In the genomic region with DNA sequence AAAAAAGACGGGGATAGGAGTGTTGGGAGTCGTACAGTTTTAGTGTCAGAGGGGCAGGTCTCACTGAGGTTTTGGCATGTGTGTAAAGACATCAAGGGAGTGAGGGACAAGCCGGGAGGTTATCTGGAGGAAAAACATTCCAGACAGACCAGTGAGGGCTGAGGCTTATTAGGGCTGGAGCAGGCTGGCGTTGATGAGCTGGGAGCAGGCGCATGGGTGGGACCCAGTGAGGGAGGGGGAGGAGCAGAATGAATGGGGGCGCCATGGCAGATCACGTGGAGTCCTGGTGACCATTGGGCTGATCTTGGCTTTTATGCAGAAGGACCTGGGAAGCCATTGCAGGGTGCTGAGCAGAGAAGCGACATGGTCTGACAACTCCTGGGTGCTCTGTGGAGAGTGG, we compare ENCODE assay signal across 27 cellular contexts.
DNase-seq lines count a peak whose midpoint lies in the region; ATAC-seq and TF ChIP-seq lines count a peak whose summit lies in the region.
"Had no signal": no experiment of that assay in that cellular context is flagged by ENCODE, and none has a peak within 500 bp of the region (broad histone marks: within the 10 kb centered on the region; RNA-seq: fewer than 3 reads in every experiment).

No MANE protein-coding gene starts in this region.

- peaks cover 0 to 10% of the 10 kb centered on the region in 2 donors for H3K4me1 ChIP-seq in neuronal stem cell (ENCODE audit: control insufficient read depth in 2 of 2, insufficient read depth in 1 of 2, low read depth in 1 of 2, low read length in 2 of 2)
- peaks cover 8% of the 10 kb centered on the region for H3K4me1 ChIP-seq in body of pancreas
- H3K4me1 ChIP-seq: Caco-2 had no signal

- H3K9me3 ChIP-seq in neuronal stem cell (replicated peaks in 1 of 2; ENCODE audit: control insufficient read depth in 2 of 2, insufficient read depth in 1 of 2, low read depth in 1 of 2, low read length in 2 of 2) (no peaks in the 10 kb centered on the region), body of pancreas (no peaks in the 10 kb centered on the region)
- H3K9me3 ChIP-seq: Caco-2, esophagus squamous epithelium, testis had no signal

- H4K91ac ChIP-seq in neuronal stem cell (ENCODE audit: low read depth, low read length, poor library complexity) = no peak overlapping the region

- TF ChIP-seq POLR2A in body of pancreas (IDR thresholded peaks at IDR 0.05) = no peak

- H2AK5ac ChIP-seq in neuronal stem cell (ENCODE audit: low read depth, low read length) = no peak overlapping the region

- H2BK5ac ChIP-seq in neuronal stem cell (ENCODE audit: low read length) = no peak overlapping the region

- H2BK120ac ChIP-seq in neuronal stem cell (ENCODE audit: low read depth, low read length) = no peak overlapping the region

- no peak overlapping the region for H4K8ac ChIP-seq in neuronal stem cell (ENCODE audit: low read depth, low read length)

- H3K4me3 ChIP-seq in fibroblast of the aortic adventitia (ENCODE audit: low read depth, low read length) (no peak overlapping the region), neuronal stem cell (ENCODE audit: low read length in 2 of 2) (no peak overlapping the region), body of pancreas (no peak overlapping the region)
- H3K4me3 ChIP-seq: esophagus squamous epithelium, testis had no signal

- no peak overlapping the region for H3K18ac ChIP-seq in neuronal stem cell (ENCODE audit: low read length)

- H2BK15ac ChIP-seq in neuronal stem cell (ENCODE audit: low read length) = no peak overlapping the region

- no CpG with 5 or more reads among the region's 8 CpGs for WGBS in neuronal stem cell (ENCODE audit: extremely low coverage in 2 of 2, insufficient read length in 2 of 2, insufficient replicate concordance in 1 of 2), 2 donors
- WGBS in body of pancreas, 2 donors = 49 to 69% methylated on average over 8 of the region's 8 CpGs

- no peak overlapping the region for H3K4ac ChIP-seq in neuronal stem cell (ENCODE audit: low read length)

- H3K14ac ChIP-seq in neuronal stem cell (ENCODE audit: low read length) = no peak overlapping the region

- H2BK12ac ChIP-seq in neuronal stem cell (ENCODE audit: low read length) = peak overlapping the region; percentile 30

- no peak overlapping the region for H3K9ac ChIP-seq in neuronal stem cell (ENCODE audit: low read depth, low read length, poor library complexity)
- H3K9ac ChIP-seq: parathyroid adenoma had no signal

- ATAC-seq in GM21526 (IDR thresholded peaks at IDR 0.05; ENCODE audit: low FRiP score, unreplicated experiment) (no peak), body of pancreas (no peak)
- ATAC-seq: activated naive CD4-positive, alpha-beta T cell treated with anti-CD3 and anti-CD28 coated beads, Interleukin-2, amount 50 U/mL, for 72 hours; HepG2; Panc1 had no signal

- H3K27me3 ChIP-seq in neuronal stem cell (ENCODE audit: control insufficient read depth in 3 of 3, insufficient read depth in 3 of 3, low read depth in 1 of 3, low read length in 3 of 3) (no peaks in the 10 kb centered on the region), body of pancreas (no peaks in the 10 kb centered on the region)
- H3K27me3 ChIP-seq: esophagus squamous epithelium, testis had no signal

- peak overlapping the region; percentile 42 for H3K27ac ChIP-seq in angular gyrus (ENCODE audit: low read depth, low read length)
- no peak overlapping the region for H3K27ac ChIP-seq in neuronal stem cell (replicated peaks; ENCODE audit: low read length)
- H3K27ac ChIP-seq in body of pancreas = no peak overlapping the region
- H3K27ac ChIP-seq: parathyroid adenoma, VCaP had no signal

- H3K79me1 ChIP-seq in neuronal stem cell (ENCODE audit: low read depth, low read length) = no peaks in the 10 kb centered on the region

- no peak overlapping the region for H3K4me2 ChIP-seq in neuronal stem cell (ENCODE audit: insufficient read depth, low read length, poor library complexity, severe bottlenecking)

- H3K23ac ChIP-seq in neuronal stem cell (ENCODE audit: low read depth, low read length, poor library complexity) = no peak overlapping the region

- no peaks in the 10 kb centered on the region for H3K36me3 ChIP-seq in neuronal stem cell (replicated peaks in 1 of 2; ENCODE audit: control insufficient read depth in 2 of 2, insufficient read depth in 2 of 2, low read length in 2 of 2)
- no peaks in the 10 kb centered on the region for H3K36me3 ChIP-seq in body of pancreas (replicated peaks in 1 of 2; ENCODE audit: insufficient read depth in 1 of 2, low read depth in 2 of 2)
- H3K36me3 ChIP-seq: esophagus squamous epithelium had no signal

- H2AFZ ChIP-seq in neuronal stem cell (ENCODE audit: low read length) = no peak overlapping the region
- H2AFZ ChIP-seq: parathyroid adenoma had no signal

- peak; percentile 13 for DNase-seq in fibroblast of the aortic adventitia (ENCODE audit: low read depth)
- no peak for DNase-seq in neuronal stem cell (ENCODE audit: low spot score)
- DNase-seq in NCI-H2171 (lab: John Stamatoyannopoulos, UW) = no peak
- DNase-seq in activated CD8-positive, alpha-beta memory T cell treated with anti-CD3 and anti-CD28 coated beads for 24 hours = no peak
- DNase-seq in body of pancreas = no peak
- DNase-seq: activated CD4-positive, alpha-beta T cell treated with anti-CD3 and anti-CD28 coated beads for 4 hours; activated T-cell treated with anti-CD3 and anti-CD28 coated beads for 4 hours; Caco-2; esophagus squamous epithelium; Karpas-422; kidney glomerular epithelial cell; mesenchymal stem cell; NCI-H146; NCI-H2107; SIG-M5; stimulated activated CD4-positive, alpha-beta T cell treated with anti-CD3 and anti-CD28 coated beads, Interleukin-1b, Interleukin-23, amount 100 ng/mL, for 48 hours; stimulated activated naive CD4-positive, alpha-beta T cell treated with Interleukin-2 at 50 U/mL for 16 hours; SW 1271; T-helper 9 cell; testis had no signal

- TF ChIP-seq CTCF in fibroblast of the aortic adventitia (IDR thresholded peaks at IDR 0.05; ENCODE audit: insufficient read depth, low read length) (no peak), body of pancreas (IDR thresholded peaks at IDR 0.05) (no peak)

- intact Hi-C loops in body of pancreas (cut with DNase I) = no loop called here
